Comparison of ENCODE assay signal across 8 cellular contexts in the genomic region with DNA sequence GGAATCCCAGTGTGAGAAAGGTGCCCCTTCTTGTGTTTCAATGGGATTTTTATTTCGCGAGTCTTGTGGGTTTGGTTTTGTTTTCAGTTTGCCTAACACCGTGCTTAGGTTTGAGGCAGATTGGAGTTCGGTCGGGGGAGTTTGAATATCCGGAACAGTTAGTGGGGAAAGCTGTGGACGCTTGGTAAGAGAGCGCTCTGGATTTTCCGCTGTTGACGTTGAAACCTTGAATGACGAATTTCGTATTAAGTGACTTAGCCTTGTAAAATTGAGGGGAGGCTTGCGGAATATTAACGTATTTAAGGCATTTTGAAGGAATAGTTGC. TPM values are rescaled to one million over a fixed set of nuclear protein-coding genes. Genes with fewer than 3 reads are reported as not detected.
DNase-seq lines count a peak whose midpoint lies in the region; TF ChIP-seq lines count a peak whose summit lies in the region.

No MANE protein-coding gene starts in this region.

- H4K20me1 ChIP-seq in GM23248 (ENCODE audit: insufficient read depth) = peaks cover 5% of the 10 kb centered on the region; the same call in 1 of the 2 replicates

- 3% methylated on average over 14 of the region's 14 CpGs for WGBS in GM23248 (ENCODE audit: low coverage in 1 of 2, low lambda C conversion rate in 2 of 2, missing lambda C conversion rate in 2 of 2), 2 experiments
- WGBS in trophoblast cell (ENCODE audit: extremely low coverage, insufficient coverage, insufficient read length) = no CpG with 5 or more reads among the region's 14 CpGs

- peak overlapping the region; percentile 97 for H3K27ac Mint-ChIP-seq in T-helper 2 cell treated with Interferon-gamma antibody and Interleukin-4, amounts not matched to agents 5 μg/mL and 100 μg/mL, for 36 hours

- H3K9me3 Mint-ChIP-seq in T-helper 2 cell treated with Interferon-gamma antibody and Interleukin-4, amounts not matched to agents 5 μg/mL and 100 μg/mL, for 36 hours = no peaks in the 10 kb centered on the region

- H3K4me3 ChIP-seq in GM23248 = peak overlapping the region; percentile 91
- peak overlapping the region; percentile 67 for H3K4me3 ChIP-seq in epithelial cell of proximal tubule (ENCODE audit: low read depth, low read length)
- peak overlapping the region; percentile 81 for H3K4me3 ChIP-seq in trophoblast cell (ENCODE audit: low read depth, low read length)

- peaks cover 15% of the 10 kb centered on the region for H3K36me3 ChIP-seq in GM23248 (ENCODE audit: low read depth)
- H3K36me3 ChIP-seq in trophoblast cell (ENCODE audit: control insufficient read depth in 1 of 2, insufficient read depth in 2 of 2, low read length in 2 of 2) = peaks cover 13 to 21% of the 10 kb centered on the region in 2 experiments

- no peak overlapping the region for H4K12ac ChIP-seq in trophoblast cell (ENCODE audit: low read depth, low read length)

- H3K27ac ChIP-seq in GM23248 = peak overlapping the region; percentile 89
- H3K27ac ChIP-seq in trophoblast cell (ENCODE audit: low read depth, low read length) = peak overlapping the region; percentile 83

- H2BK120ac ChIP-seq in trophoblast cell (ENCODE audit: insufficient read depth, low read length, poor library complexity) = no peak overlapping the region

- H3K79me1 ChIP-seq in trophoblast cell (ENCODE audit: low read length) = peaks cover 14% of the 10 kb centered on the region

- H3K4me1 ChIP-seq in GM23248 (ENCODE audit: insufficient read depth) (peaks cover 25% of the 10 kb centered on the region), trophoblast cell (ENCODE audit: control insufficient read depth in 1 of 2, insufficient read depth in 2 of 2, low read length in 2 of 2) (peaks cover 9 to 11% of the 10 kb centered on the region in 2 experiments)

- no peaks in the 10 kb centered on the region for H3K27me3 ChIP-seq in GM23248 (replicated peaks; ENCODE audit: insufficient read depth)
- no peaks in the 10 kb centered on the region for H3K27me3 ChIP-seq in trophoblast cell (ENCODE audit: insufficient read depth, low read length)

- peak overlapping the region; percentile 71 for H2BK5ac ChIP-seq in trophoblast cell (ENCODE audit: low read depth, low read length, poor library complexity)

- H3K9ac ChIP-seq in GM23248 (peak overlapping the region; percentile 92), trophoblast cell (ENCODE audit: low read length) (peak overlapping the region; percentile 89)

- H3K9me3 ChIP-seq in GM23248 (ENCODE audit: low read depth) (no peaks in the 10 kb centered on the region), trophoblast cell (ENCODE audit: insufficient read depth, low read depth, low read length) (no peaks in the 10 kb centered on the region)

- H3K27me3 Mint-ChIP-seq in T-helper 2 cell treated with Interferon-gamma antibody and Interleukin-4, amounts not matched to agents 5 μg/mL and 100 μg/mL, for 36 hours (ENCODE audit: low read depth) = peaks cover 2% of the 10 kb centered on the region

- H2AFZ ChIP-seq in GM23248 = 0 out of 2 replicates have a peak overlapping the region, but pooled peaks have one; percentile 10
- no peak overlapping the region for H2AFZ ChIP-seq in trophoblast cell (ENCODE audit: insufficient read depth, low read length, poor library complexity)

- in situ Hi-C loops in GM23248 (cut with MboI) = no loop called here

- no peaks in the 10 kb centered on the region for H3K9me2 ChIP-seq in GM23248 (ENCODE audit: insufficient read depth)

- peak overlapping the region; percentile 87 for H3K18ac ChIP-seq in trophoblast cell (ENCODE audit: low read length)

- H3K36me3 Mint-ChIP-seq in T-helper 2 cell treated with Interferon-gamma antibody and Interleukin-4, amounts not matched to agents 5 μg/mL and 100 μg/mL, for 36 hours (ENCODE audit: low read depth) = peaks cover 39% of the 10 kb centered on the region

- no peak overlapping the region for H3K23ac ChIP-seq in trophoblast cell (ENCODE audit: low read length)

- peak overlapping the region; percentile 53 for H3K4ac ChIP-seq in trophoblast cell (ENCODE audit: low read depth, low read length)

- DNase-seq in Ammon's horn (ENCODE audit: low spot score) (peak; percentile 40), GM23248 (peak; percentile 73), epithelial cell of proximal tubule (ENCODE audit: low read depth) (no peak), trophoblast cell (peak in 1 of 2 donors; percentile 56), DMS53 (lab: John Stamatoyannopoulos, UW) (no peak), glomerular visceral epithelial cell (ENCODE audit: extremely low spot score) (no peak), D341Med (ENCODE audit: low spot score) (no peak)
- DNase-seq in T-helper 2 cell treated with Interferon-gamma antibody and Interleukin-4, amounts not matched to agents 5 μg/mL and 100 μg/mL, for 36 hours (ENCODE audit: low spot score) = no peak

- H3K4me2 ChIP-seq in GM23248 (ENCODE audit: unreplicated experiment) = peak overlapping the region; percentile 91
- peak overlapping the region; percentile 81 for H3K4me2 ChIP-seq in trophoblast cell (ENCODE audit: low read length)

- peak overlapping the region; percentile 57 for H4K8ac ChIP-seq in trophoblast cell (ENCODE audit: low read depth, low read length)

- H3K14ac ChIP-seq in trophoblast cell (ENCODE audit: low read length) = peak overlapping the region; percentile 82

- H4K91ac ChIP-seq in trophoblast cell (ENCODE audit: low read depth, low read length) = peak overlapping the region; percentile 87

- H3K4me3 Mint-ChIP-seq in T-helper 2 cell treated with Interferon-gamma antibody and Interleukin-4, amounts not matched to agents 5 μg/mL and 100 μg/mL, for 36 hours = peak overlapping the region; percentile 96

- H3F3A ChIP-seq in GM23248 (ENCODE audit: insufficient read depth) = peaks cover 40% of the 10 kb centered on the region

- TF ChIP-seq CTCF in epithelial cell of proximal tubule (conservative IDR thresholded peaks at IDR 0.05; ENCODE audit: low read depth, low read length) = no peak

- peaks cover 36% of the 10 kb centered on the region for H3K79me2 ChIP-seq in GM23248 (ENCODE audit: insufficient read depth)
- peaks cover 7% of the 10 kb centered on the region for H3K79me2 ChIP-seq in trophoblast cell (ENCODE audit: control insufficient read depth, insufficient read depth, low read length, poor library complexity)

- peaks cover 27% of the 10 kb centered on the region for H3K4me1 Mint-ChIP-seq in T-helper 2 cell treated with Interferon-gamma antibody and Interleukin-4, amounts not matched to agents 5 μg/mL and 100 μg/mL, for 36 hours (ENCODE audit: low read depth)

- no peak overlapping the region for H2BK12ac ChIP-seq in trophoblast cell (ENCODE audit: low read length)

- H2AK5ac ChIP-seq in trophoblast cell (ENCODE audit: low read length) = no peak overlapping the region

RNA-seq across cellular contexts. Expression of gene UBB, which starts 0.6 kb away (rescaled TPM):
- 586 and 786 TPM in 2 replicates for total RNA-seq in GM23248 (2014; rRNA removed; shearing (Covaris generic))
- polyA plus RNA-seq in GM23248 (2016; fragmentation: Nextera tagmentation; extraction: Ambion mirVana) = 1,286 and 1,305 TPM in 2 replicates
- total RNA-seq in epithelial cell of proximal tubule = 1,348 and 1,532 TPM in 2 replicates
- 2,269 and 2,298 TPM in 2 replicates for polyA plus RNA-seq in trophoblast cell (2013)

RNA-seq across cellular contexts. Expression of gene CENPV, which starts 28.2 kb away (rescaled TPM):
- total RNA-seq in GM23248 (2014; rRNA removed; shearing (Covaris generic)) = 9.4 and 11.8 TPM in 2 replicates
- 6.8 and 8.7 TPM in 2 replicates for polyA plus RNA-seq in GM23248 (2016; fragmentation: Nextera tagmentation; extraction: Ambion mirVana)
- total RNA-seq in epithelial cell of proximal tubule = 91.3 and 144 TPM in 2 replicates
- 14.4 and 14.8 TPM in 2 replicates for polyA plus RNA-seq in trophoblast cell (2013)

RNA-seq across cellular contexts. Expression of gene TRPV2, which starts 33.9 kb away (rescaled TPM):
- 23.9 and 25.8 TPM in 2 replicates for total RNA-seq in GM23248 (2014; rRNA removed; shearing (Covaris generic))
- 19.5 and 19.6 TPM in 2 replicates for polyA plus RNA-seq in GM23248 (2016; fragmentation: Nextera tagmentation; extraction: Ambion mirVana)
- total RNA-seq in epithelial cell of proximal tubule = 8.5 and 28.4 TPM in 2 replicates
- polyA plus RNA-seq in trophoblast cell (2013) = 202 and 233 TPM in 2 replicates

Comparison
In these comparisons a context has a peak if more than half of its experiments do, and no peak if none do; other contexts are left out.
1. DNase-seq: peak in Ammon's horn (single experiment) and GM23248 (single experiment); none in T-helper 2 cell treated with Interferon-gamma antibody and Interleukin-4, amounts not matched to agents 5 μg/mL and 100 μg/mL, for 36 hours (single experiment), epithelial cell of proximal tubule (single experiment), DMS53 (single experiment), glomerular visceral epithelial cell (single experiment) and D341Med (single experiment).
2. Peak in every context shown above with its lines, with median percentiles within 50 percentile points of each other: H3K4me3 ChIP-seq.